8 cellular contexts compared by ENCODE assay signal in genomic region chr14:64540208-64541202, GRCh38. TPM values are rescaled to one million over a fixed set of nuclear protein-coding genes. Genes with fewer than 3 reads are reported as not detected.
DNase-seq lines count a peak whose midpoint lies in the region; ATAC-seq and TF ChIP-seq lines count a peak whose summit lies in the region.

HSPA2 (plus strand) TSS chr14:64540741; CDS start chr14:64540850, 109 bp downstream.

- H3K4me2 ChIP-seq in OCI-LY1 (ENCODE audit: low read length): peak within 1 kb of the TSS; percentile 80

- H3K4me3 Mint-ChIP-seq in activated T-cell treated with anti-CD3 and anti-CD28 coated beads, Interleukin-2, amount 50 U/mL, for 24 hours: peak within 1 kb of the TSS; percentile 86

- H3K4me1 ChIP-seq in OCI-LY1 (ENCODE audit: insufficient read depth, low read length, severe bottlenecking) (peaks cover 11% of the 10 kb centered on the region), esophagus (ENCODE audit: control insufficient read depth in 2 of 2, insufficient read depth in 2 of 2, low read length in 1 of 2) (peaks cover 0 to 8% of the 10 kb centered on the region in 2 donors), mucosa of rectum (ENCODE audit: control insufficient read depth in 2 of 2, insufficient read depth in 2 of 2, low read length in 2 of 2) (peaks cover 13 to 16% of the 10 kb centered on the region in 2 donors)

- H3K4me3 ChIP-seq in HL-60 (replicated peaks; ENCODE audit: insufficient read depth, low read length) (peak within 1 kb of the TSS; percentile 56), OCI-LY1 (ENCODE audit: low read depth, low read length, poor library complexity, severe bottlenecking) (peak within 1 kb of the TSS; percentile 78), esophagus (ENCODE audit: low read depth in 1 of 2, low read length in 2 of 2) (peak within 1 kb of the TSS; percentile 56 to 82), mucosa of rectum (ENCODE audit: low read length in 2 of 2) (peak within 1 kb of the TSS; percentile 73 to 84)

- peaks cover 8% of the 10 kb centered on the region for H3K36me3 Mint-ChIP-seq in activated T-cell treated with anti-CD3 and anti-CD28 coated beads, Interleukin-2, amount 50 U/mL, for 24 hours (ENCODE audit: low read depth)

- peaks cover 36% of the 10 kb centered on the region for H3K4me1 Mint-ChIP-seq in activated T-cell treated with anti-CD3 and anti-CD28 coated beads, Interleukin-2, amount 50 U/mL, for 24 hours (ENCODE audit: low read depth)

- no peaks in the 10 kb centered on the region for H3K36me3 ChIP-seq in OCI-LY1 (ENCODE audit: insufficient read depth, low read length)
- H3K36me3 ChIP-seq in esophagus (ENCODE audit: control insufficient read depth in 2 of 2, insufficient read depth in 2 of 2, low read length in 1 of 2): no peaks in the 10 kb centered on the region
- no peaks in the 10 kb centered on the region for H3K36me3 ChIP-seq in mucosa of rectum (ENCODE audit: control insufficient read depth in 2 of 2, insufficient read depth in 2 of 2, low read length in 2 of 2)

- H3K9me2 ChIP-seq in OCI-LY1 (ENCODE audit: low read depth, low read length): no peaks in the 10 kb centered on the region

- peak; percentile 88 for TF ChIP-seq CTCF in C4-2B (conservative IDR thresholded peaks at IDR 0.05)
- no peak for TF ChIP-seq CTCF in HL-60 (IDR thresholded peaks at IDR 0.05; ENCODE audit: insufficient read depth, low read length)
- TF ChIP-seq CTCF in OCI-LY1 (IDR thresholded peaks at IDR 0.05; ENCODE audit: low read length): peak; percentile 69

- H2AFZ ChIP-seq in OCI-LY1 (ENCODE audit: low read length): peak within 1 kb of the TSS; percentile 95

- H3K9ac ChIP-seq in OCI-LY1 (ENCODE audit: low read length): peak within 1 kb of the TSS; percentile 77
- H3K9ac ChIP-seq in mucosa of rectum (ENCODE audit: low read depth in 1 of 2, low read length in 2 of 2): peak within 1 kb of the TSS; percentile 55 to 65

- H3K9me3 Mint-ChIP-seq in activated T-cell treated with anti-CD3 and anti-CD28 coated beads, Interleukin-2, amount 50 U/mL, for 24 hours: peaks cover 8% of the 10 kb centered on the region

- peaks cover 5% of the 10 kb centered on the region; the same call in 1 of the 2 replicates for H3K9me3 ChIP-seq in OCI-LY1 (ENCODE audit: low read length)
- peaks cover 0 to 6% of the 10 kb centered on the region in 2 donors for H3K9me3 ChIP-seq in esophagus (ENCODE audit: control insufficient read depth in 2 of 2, insufficient read depth in 1 of 2, low read depth in 1 of 2, low read length in 1 of 2)
- H3K9me3 ChIP-seq in mucosa of rectum (ENCODE audit: control insufficient read depth in 2 of 2, low read length in 2 of 2): peaks cover 0 to 3% of the 10 kb centered on the region in 2 donors

- no peaks in the 10 kb centered on the region for H4K20me1 ChIP-seq in OCI-LY1 (ENCODE audit: insufficient read depth, low read length)

- no peaks in the 10 kb centered on the region for H3K79me2 ChIP-seq in OCI-LY1 (ENCODE audit: insufficient read depth, low read length)

- peak; percentile 83 to 93 for DNase-seq in HL-60 (ENCODE audit: low read depth in 1 of 2, low spot score in 1 of 2)
- peak; percentile 97 for DNase-seq in activated T-cell treated with anti-CD3 and anti-CD28 coated beads, Interleukin-2, amount 50 U/mL, for 24 hours
- DNase-seq in stimulated activated CD8-positive, alpha-beta memory T cell treated with anti-CD3 and anti-CD28 coated beads, Interleukin-4, amount 100 ng/mL, for 48 hours: peak; percentile 97

- H3K27ac Mint-ChIP-seq in activated T-cell treated with anti-CD3 and anti-CD28 coated beads, Interleukin-2, amount 50 U/mL, for 24 hours: peak within 1 kb of the TSS; percentile 90

- no peaks in the 10 kb centered on the region for H3F3A ChIP-seq in OCI-LY1 (ENCODE audit: insufficient read depth, low read length)

- peak; percentile 95 for ATAC-seq in GM19452 (IDR thresholded peaks at IDR 0.05; ENCODE audit: unreplicated experiment)

- peak within 1 kb of the TSS; percentile 46 for H3K27ac ChIP-seq in C4-2B
- peak within 1 kb of the TSS; percentile 71 for H3K27ac ChIP-seq in HL-60 (replicated peaks)
- H3K27ac ChIP-seq in OCI-LY1 (ENCODE audit: low read depth, low read length, poor library complexity, severe bottlenecking): peak within 1 kb of the TSS; percentile 28
- H3K27ac ChIP-seq in esophagus (ENCODE audit: low read depth in 2 of 2, low read length in 1 of 2): peak within 1 kb of the TSS; percentile 95 to 97
- H3K27ac ChIP-seq in mucosa of rectum (ENCODE audit: low read depth in 2 of 2, low read length in 2 of 2): peak within 1 kb of the TSS; percentile 95 to 96

- WGBS in esophagus, 2 donors: 5 to 6% methylated on average over 79 of the region's 79 CpGs

- H3K27me3 Mint-ChIP-seq in activated T-cell treated with anti-CD3 and anti-CD28 coated beads, Interleukin-2, amount 50 U/mL, for 24 hours: peaks cover 37% of the 10 kb centered on the region

- H3K27me3 ChIP-seq in HL-60 (ENCODE audit: insufficient read depth, poor library complexity, severe bottlenecking): no peaks in the 10 kb centered on the region
- no peaks in the 10 kb centered on the region for H3K27me3 ChIP-seq in OCI-LY1 (ENCODE audit: insufficient read depth, low read length)
- H3K27me3 ChIP-seq in esophagus (ENCODE audit: control insufficient read depth in 1 of 2, insufficient read depth in 2 of 2, low read length in 2 of 2): no peaks in the 10 kb centered on the region
- no peaks in the 10 kb centered on the region for H3K27me3 ChIP-seq in mucosa of rectum (ENCODE audit: control insufficient read depth in 2 of 2, insufficient read depth in 2 of 2, low read length in 2 of 2)

RNA-seq across cellular contexts. Expression of gene HSPA2, which starts in this region (rescaled TPM):
- polyA plus RNA-seq in esophagus: 10 to 100 TPM; 45.4 to 54.8 TPM

Comparison
In these comparisons a context has a peak if more than half of its experiments do, and no peak if none do; other contexts are left out.
1. Peak in every context shown above with its lines: DNase-seq, ATAC-seq, H3K4me3 ChIP-seq and H3K27ac ChIP-seq.
2. H3K27ac ChIP-seq: peak in every context shown above with its lines; median percentile 96 in esophagus; 96 in mucosa of rectum; 71 in HL-60; 46 in C4-2B; 28 in OCI-LY1.